8 cellular contexts compared by ENCODE assay signal in genomic region chr6:149316740-149317655, GRCh38. TPM values are rescaled to one million over a fixed set of nuclear protein-coding genes. Genes with fewer than 3 reads are reported as not detected.
A peak's percentile ranks its signal among the peaks of the same experiment; 100 is the strongest.
DNase-seq lines count a peak whose midpoint lies in the region; ATAC-seq and TF ChIP-seq lines count a peak whose summit lies in the region.

No MANE protein-coding gene starts in this region.

- peak; percentile 90 for DNase-seq in DMS79 treated with DMSO at 0.1 percent for 48 hours (lab: John Stamatoyannopoulos, UW)
- DNase-seq in KBM-7, result peak; percentile 95
- no peak for DNase-seq in Panc1 (ENCODE audit: low read depth, low spot score)
- peak; percentile 90 for DNase-seq in activated T-helper 1 cell treated with anti-CD3 and anti-CD28 coated beads, Interleukin-12 subunit alpha, Interleukin-12 subunit beta, Interleukin-2, Interleukin-4 antibody, amounts not matched to agents 30 ng/mL and 10 ng/mL and 1 ng/mL, durations not matched to agents 14 hours and 24 hours and 36 hours (ENCODE audit: low spot score)
- peak; percentile 91 for DNase-seq in fibroblast of lung (ENCODE audit: low read depth in 2 of 2)
- peak; percentile 82 to 94 (median 88) for DNase-seq in naive thymus-derived CD8-positive, alpha-beta T cell
- peak; percentile 86 for DNase-seq in stimulated activated naive B cell treated with anti-CD40 and anti-IgM and Interleukin-4, amounts not matched to agents 10 μg/mL and 1 μg/mL and 100 μg/mL, for 72 hours

- H3K4me1 Mint-ChIP-seq in activated T-helper 1 cell treated with anti-CD3 and anti-CD28 coated beads, Interleukin-12 subunit alpha, Interleukin-12 subunit beta, Interleukin-2, Interleukin-4 antibody, amounts not matched to agents 30 ng/mL and 10 ng/mL and 1 ng/mL, durations not matched to agents 14 hours and 24 hours and 36 hours (ENCODE audit: low read depth), result peaks cover 39% of the 10 kb centered on the region
- H3K4me1 Mint-ChIP-seq in naive thymus-derived CD8-positive, alpha-beta T cell, result peaks cover 20 to 43% (median 39%) of the 10 kb centered on the region in 4 donors
- peaks cover 9 to 25% of the 10 kb centered on the region in 2 donors for H3K4me1 Mint-ChIP-seq in stimulated activated naive B cell treated with anti-CD40 and anti-IgM and Interleukin-4, amounts not matched to agents 10 μg/mL and 1 μg/mL and 100 μg/mL, for 72 hours

- POLR2A ChIA-PET in Panc1 (lab: Charles Lee), result interaction anchor here (0.5 to 0.6 kb wide), 2 partner anchors 28 to 172 kb away, joined by 3 to 5 read pairs; no protein-coding TSS in a partner anchor
- POLR2A ChIA-PET in naive thymus-derived CD8-positive, alpha-beta T cell (lab: Charles Lee), result interaction anchor here (0.6 to 2.6 kb wide), 23 partner anchors 10 to 253 kb away, joined by 3 to 19 read pairs (median 4); partner anchors contain the start of gene PPIL4

- no peaks in the 10 kb centered on the region; the same call in 1 of the 2 replicates for H3K36me3 ChIP-seq in Panc1 (ENCODE audit: control insufficient read depth, insufficient read depth, low read length)
- H3K36me3 ChIP-seq in fibroblast of lung (ENCODE audit: control insufficient read depth, insufficient read depth, low read length), result no peaks in the 10 kb centered on the region

- H3K27me3 ChIP-seq in Panc1 (ENCODE audit: control insufficient read depth, insufficient read depth, low read length) (peaks cover 5% of the 10 kb centered on the region; the same call in 1 of the 2 replicates), fibroblast of lung (ENCODE audit: control insufficient read depth, insufficient read depth, low read length) (no peaks in the 10 kb centered on the region)

- peaks cover 5% of the 10 kb centered on the region for H4K20me1 ChIP-seq in fibroblast of lung (ENCODE audit: control insufficient read depth, extremely low read depth, insufficient read depth, low read length)

- H3K9me3 Mint-ChIP-seq in activated T-helper 1 cell treated with anti-CD3 and anti-CD28 coated beads, Interleukin-12 subunit alpha, Interleukin-12 subunit beta, Interleukin-2, Interleukin-4 antibody, amounts not matched to agents 30 ng/mL and 10 ng/mL and 1 ng/mL, durations not matched to agents 14 hours and 24 hours and 36 hours, result peaks cover 7% of the 10 kb centered on the region
- H3K9me3 Mint-ChIP-seq in naive thymus-derived CD8-positive, alpha-beta T cell, result no peaks in the 10 kb centered on the region
- H3K9me3 Mint-ChIP-seq in stimulated activated naive B cell treated with anti-CD40 and anti-IgM and Interleukin-4, amounts not matched to agents 10 μg/mL and 1 μg/mL and 100 μg/mL, for 72 hours, result no peaks in the 10 kb centered on the region

- TF ChIP-seq CTCF in Panc1 (IDR thresholded peaks at IDR 0.05) (peak; percentile 1; the same call in 1 of the 2 replicates), fibroblast of lung (conservative IDR thresholded peaks at IDR 0.05 in 1 of 2, IDR thresholded peaks at IDR 0.05 in 1 of 2; ENCODE audit: low read depth in 1 of 2, low read length in 2 of 2) (peak in 1 of 2 donors; percentile 14)

- in situ Hi-C loops in KBM-7 (cut with MboI; ENCODE audit: low pct_unique_long_range_greater_than_20kb, low sequenced_read_pairs), result no loop called here
- in situ Hi-C loops in Panc1 (cut with HindIII; ENCODE audit: low pct_unique_long_range_greater_than_20kb, low sequenced_read_pairs), result no loop called here

- ATAC-seq in GM21717 (IDR thresholded peaks at IDR 0.05; ENCODE audit: unreplicated experiment) (peak; percentile 76), Panc1 (peak; percentile 95)
- peak; percentile 76 to 80 for ATAC-seq in naive thymus-derived CD8-positive, alpha-beta T cell
- ATAC-seq in stimulated activated naive B cell treated with anti-CD40 and anti-IgM and Interleukin-4, amounts not matched to agents 10 μg/mL and 1 μg/mL and 100 μg/mL, for 72 hours (replicated peaks), result peak; percentile 79 to 81

- H3K27ac ChIP-seq in Panc1 (ENCODE audit: low read length) (peak overlapping the region; percentile 82), fibroblast of lung (ENCODE audit: insufficient read depth, low read length) (peak overlapping the region; percentile 89)

- H3K9me3 ChIP-seq in Panc1 (ENCODE audit: control insufficient read depth, insufficient read depth, low read depth, low read length), result no peaks in the 10 kb centered on the region
- H3K9me3 ChIP-seq in fibroblast of lung (ENCODE audit: control insufficient read depth, insufficient read depth, low read depth, low read length), result no peaks in the 10 kb centered on the region

- H3K4me1 ChIP-seq in Panc1 (ENCODE audit: control insufficient read depth, insufficient read depth, low read length), result peaks cover 23% of the 10 kb centered on the region
- peaks cover 6% of the 10 kb centered on the region for H3K4me1 ChIP-seq in fibroblast of lung (ENCODE audit: control insufficient read depth, extremely low read depth, insufficient read depth, low read length)

- H3K4me2 ChIP-seq in fibroblast of lung (ENCODE audit: extremely low read depth, insufficient read depth, low read length), result peak overlapping the region; percentile 72

- intact Hi-C loops in Panc1 (cut with micrococcal nuclease; ENCODE audit: unreplicated experiment), result loop anchor here (10.0 kb wide), 1 partner anchor 232 kb away; no protein-coding TSS in a partner anchor
- intact Hi-C loops in activated T-helper 1 cell treated with anti-CD3 and anti-CD28 coated beads, Interleukin-12 subunit alpha, Interleukin-12 subunit beta, Interleukin-2, Interleukin-4 antibody, amounts not matched to agents 30 ng/mL and 10 ng/mL and 1 ng/mL, durations not matched to agents 14 hours and 24 hours and 36 hours (cut with micrococcal nuclease), result loop anchor here (2.0 kb wide), 1 partner anchor 32 kb away; no protein-coding TSS in a partner anchor

- H3K27me3 Mint-ChIP-seq in activated T-helper 1 cell treated with anti-CD3 and anti-CD28 coated beads, Interleukin-12 subunit alpha, Interleukin-12 subunit beta, Interleukin-2, Interleukin-4 antibody, amounts not matched to agents 30 ng/mL and 10 ng/mL and 1 ng/mL, durations not matched to agents 14 hours and 24 hours and 36 hours (ENCODE audit: insufficient read depth), result no peaks in the 10 kb centered on the region
- H3K27me3 Mint-ChIP-seq in naive thymus-derived CD8-positive, alpha-beta T cell, result no peaks in the 10 kb centered on the region
- H3K27me3 Mint-ChIP-seq in stimulated activated naive B cell treated with anti-CD40 and anti-IgM and Interleukin-4, amounts not matched to agents 10 μg/mL and 1 μg/mL and 100 μg/mL, for 72 hours, result peaks cover 0 to 3% of the 10 kb centered on the region in 2 donors

- H3K4me3 ChIP-seq in Panc1 (ENCODE audit: low read depth in 2 of 2, low read length in 2 of 2), result peak overlapping the region; percentile 60 to 83
- peak overlapping the region; percentile 87 to 92 (median 89) for H3K4me3 ChIP-seq in fibroblast of lung (replicated peaks in 1 of 4; ENCODE audit: control extremely low read depth in 1 of 4, insufficient read depth in 1 of 4, low read depth in 3 of 4, low read length in 4 of 4)

- peak overlapping the region; percentile 85 for H3K4me3 Mint-ChIP-seq in activated T-helper 1 cell treated with anti-CD3 and anti-CD28 coated beads, Interleukin-12 subunit alpha, Interleukin-12 subunit beta, Interleukin-2, Interleukin-4 antibody, amounts not matched to agents 30 ng/mL and 10 ng/mL and 1 ng/mL, durations not matched to agents 14 hours and 24 hours and 36 hours
- H3K4me3 Mint-ChIP-seq in naive thymus-derived CD8-positive, alpha-beta T cell, result peak overlapping the region; percentile 80 to 96 (median 89)
- peak overlapping the region; percentile 91 to 96 for H3K4me3 Mint-ChIP-seq in stimulated activated naive B cell treated with anti-CD40 and anti-IgM and Interleukin-4, amounts not matched to agents 10 μg/mL and 1 μg/mL and 100 μg/mL, for 72 hours

- H3K36me3 Mint-ChIP-seq in activated T-helper 1 cell treated with anti-CD3 and anti-CD28 coated beads, Interleukin-12 subunit alpha, Interleukin-12 subunit beta, Interleukin-2, Interleukin-4 antibody, amounts not matched to agents 30 ng/mL and 10 ng/mL and 1 ng/mL, durations not matched to agents 14 hours and 24 hours and 36 hours (ENCODE audit: low read depth), result peaks cover 27% of the 10 kb centered on the region
- H3K36me3 Mint-ChIP-seq in naive thymus-derived CD8-positive, alpha-beta T cell, result no peaks in the 10 kb centered on the region
- peaks cover 6 to 10% of the 10 kb centered on the region in 2 donors for H3K36me3 Mint-ChIP-seq in stimulated activated naive B cell treated with anti-CD40 and anti-IgM and Interleukin-4, amounts not matched to agents 10 μg/mL and 1 μg/mL and 100 μg/mL, for 72 hours

- H3K27ac Mint-ChIP-seq in activated T-helper 1 cell treated with anti-CD3 and anti-CD28 coated beads, Interleukin-12 subunit alpha, Interleukin-12 subunit beta, Interleukin-2, Interleukin-4 antibody, amounts not matched to agents 30 ng/mL and 10 ng/mL and 1 ng/mL, durations not matched to agents 14 hours and 24 hours and 36 hours, result peak overlapping the region; percentile 85
- H3K27ac Mint-ChIP-seq in naive thymus-derived CD8-positive, alpha-beta T cell, result peak overlapping the region; percentile 47 to 95 (median 90)
- H3K27ac Mint-ChIP-seq in stimulated activated naive B cell treated with anti-CD40 and anti-IgM and Interleukin-4, amounts not matched to agents 10 μg/mL and 1 μg/mL and 100 μg/mL, for 72 hours, result peak overlapping the region; percentile 98

- CTCF ChIA-PET in Panc1 (lab: Charles Lee), result interaction anchor here (0.6 kb wide), 2 partner anchors 85 to 145 kb away, joined by 3 to 5 read pairs; no protein-coding TSS in a partner anchor

- peak overlapping the region; percentile 92 for H3K9ac ChIP-seq in fibroblast of lung (ENCODE audit: insufficient read depth, low read length)

- BruUV-seq in Panc1 (replicated peaks; lab: Mats Ljungman, UMichigan), result no TSS peak

- peak overlapping the region; percentile 77 for H2AFZ ChIP-seq in fibroblast of lung (ENCODE audit: low read length)

- peaks cover 41% of the 10 kb centered on the region for H3K79me2 ChIP-seq in fibroblast of lung (ENCODE audit: control insufficient read depth, insufficient read depth, low read length)

RNA-seq across cellular contexts. Expression of gene TAB2, which starts 0.5 kb away (rescaled TPM):
- 47.2 TPM for total RNA-seq in Panc1 (2021; ENCODE audit: unreplicated experiment)
- polyA plus RNA-seq in Panc1 (2012; ENCODE audit: insufficient read length), result 24.1 TPM
- total RNA-seq in activated T-helper 1 cell treated with anti-CD3 and anti-CD28 coated beads, Interleukin-12 subunit alpha, Interleukin-12 subunit beta, Interleukin-2, Interleukin-4 antibody, amounts not matched to agents 30 ng/mL and 10 ng/mL and 1 ng/mL, durations not matched to agents 14 hours and 24 hours and 36 hours, result 154 and 157 TPM in 2 replicates
- total RNA-seq in fibroblast of lung, result 18.7 and 27.2 TPM in 2 replicates
- 41.4 and 49.7 TPM in 2 replicates for polyA plus RNA-seq in fibroblast of lung
- polyA plus RNA-seq in fibroblast of lung (2012), result 23.5 and 27.1 TPM in 2 replicates
- polyA minus RNA-seq in fibroblast of lung (ENCODE audit: low replicate concordance), result 10.9 and 13.9 TPM in 2 replicates
- total RNA-seq in naive thymus-derived CD8-positive, alpha-beta T cell, result 100 to 1,000 TPM; 114 to 117 TPM
- 10 to 100 TPM in 2 of 3 donors, 1 to 10 TPM in 1; 9.5 to 14.1 (median 12.9) TPM for polyA plus RNA-seq in naive thymus-derived CD8-positive, alpha-beta T cell
